In genomic region chr7:95933618-95934017, GRCh38 we compare ENCODE assay signal across 19 cellular contexts.
DNase-seq lines count a peak whose midpoint lies in the region; ATAC-seq and TF ChIP-seq lines count a peak whose summit lies in the region.
"Had no signal": no experiment of that assay in that cellular context is flagged by ENCODE, and none has a peak within 500 bp of the region (broad histone marks: within the 10 kb centered on the region; RNA-seq: fewer than 3 reads in every experiment).

No MANE protein-coding gene starts in this region.

- H3K4me1 ChIP-seq in right cardiac atrium (ENCODE audit: control insufficient read depth, insufficient read depth, low read length): no peaks in the 10 kb centered on the region
- no peaks in the 10 kb centered on the region for H3K4me1 ChIP-seq in endodermal cell (ENCODE audit: control insufficient read depth, insufficient read depth, low read length)
- H3K4me1 ChIP-seq: BLaER1 treated with 17β-estradiol and CSF1 and Interleukin-3, amounts not matched to agents 10 nM and 100 nM; SJSA1 had no signal

- no peak for DNase-seq in Right ventricle myocardium superior
- no peak for DNase-seq in right cardiac atrium
- peak; percentile 91 for DNase-seq in NCI-H2029 treated with DMSO at 0.1 percent for 48 hours (lab: John Stamatoyannopoulos, UW)
- peak; percentile 98 for DNase-seq in NCI-H748 (lab: John Stamatoyannopoulos, UW; ENCODE audit: unreplicated experiment)
- DNase-seq in endodermal cell: no peak
- no peak for DNase-seq in activated gamma-delta T cell treated with Interleukin-2 at 50 U/mL for 16 hours
- no peak for DNase-seq in medulla oblongata (ENCODE audit: extremely low spot score)
- DNase-seq: activated B cell treated with CpG ODN at 0.5 μM for 24 hours, islet precursor cell, nephron progenitor cell, psoas muscle had no signal

- H3K9me3 ChIP-seq in right cardiac atrium (ENCODE audit: control insufficient read depth, low read length) (no peaks in the 10 kb centered on the region), endodermal cell (ENCODE audit: control insufficient read depth, low read length) (no peaks in the 10 kb centered on the region)
- H3K9me3 ChIP-seq: BLaER1 treated with 17β-estradiol and CSF1 and Interleukin-3, amounts not matched to agents 10 nM and 100 nM; psoas muscle; SJSA1; thoracic aorta had no signal

- H3K27ac ChIP-seq in right cardiac atrium (ENCODE audit: low read length): no peak overlapping the region
- H3K27ac ChIP-seq in endodermal cell (ENCODE audit: low read depth, low read length): no peak overlapping the region
- H3K27ac ChIP-seq: BLaER1 treated with 17β-estradiol and CSF1 and Interleukin-3, amounts not matched to agents 10 nM and 100 nM; psoas muscle; SJSA1; thoracic aorta had no signal

- 64% methylated on average over 4 of the region's 4 CpGs for WGBS in right cardiac atrium
- WGBS in endodermal cell (ENCODE audit: insufficient coverage in 1 of 2, insufficient read length in 1 of 2), 2 experiments: 88% methylated on average over 4 of the region's 4 CpGs; no CpG with 5 or more reads in 1 of the 2 experiments

- peaks cover 1% of the 10 kb centered on the region for H3K9me3 Mint-ChIP-seq in endodermal cell
- H3K9me3 Mint-ChIP-seq: activated B cell treated with CpG ODN at 0.5 μM for 24 hours; T-helper 2 cell treated with Interferon-gamma antibody and Interleukin-4, amounts not matched to agents 5 μg/mL and 100 μg/mL, for 36 hours had no signal

- H3K9ac ChIP-seq in endodermal cell (ENCODE audit: extremely low read depth, low read length, poor library complexity, severe bottlenecking): no peak overlapping the region
- H3K9ac ChIP-seq: BLaER1 treated with 17β-estradiol and CSF1 and Interleukin-3, amounts not matched to agents 10 nM and 100 nM had no signal

- no peaks in the 10 kb centered on the region for H3K36me3 ChIP-seq in endodermal cell (ENCODE audit: control insufficient read depth, insufficient read depth, low read length)
- H3K36me3 ChIP-seq: BLaER1 treated with 17β-estradiol and CSF1 and Interleukin-3, amounts not matched to agents 10 nM and 100 nM; SJSA1; thoracic aorta had no signal

- intact Hi-C loops in Right ventricle myocardium superior (cut with DNase I): no loop called here
- intact Hi-C loops in right cardiac atrium (cut with DNase I): no loop called here

- no peaks in the 10 kb centered on the region for H3K36me3 Mint-ChIP-seq in endodermal cell (ENCODE audit: low read depth)
- H3K36me3 Mint-ChIP-seq: activated naive CD8-positive, alpha-beta T cell; mesothelial cell of epicardium; stimulated activated memory B cell treated with anti-CD40 and anti-IgM and Interleukin-4, amounts not matched to agents 10 μg/mL and 1 μg/mL and 100 μg/mL, for 72 hours had no signal

- H3K27me3 Mint-ChIP-seq in endodermal cell (ENCODE audit: insufficient read depth): no peaks in the 10 kb centered on the region
- H3K27me3 Mint-ChIP-seq: activated B cell treated with CpG ODN at 0.5 μM for 24 hours; activated naive CD8-positive, alpha-beta T cell had no signal

- no peak for TF ChIP-seq CTCF in endodermal cell (conservative IDR thresholded peaks at IDR 0.05)

- H3K27me3 ChIP-seq in right cardiac atrium (ENCODE audit: control insufficient read depth, insufficient read depth): no peaks in the 10 kb centered on the region
- H3K27me3 ChIP-seq in endodermal cell (ENCODE audit: control insufficient read depth, insufficient read depth, low read length, poor library complexity, severe bottlenecking): no peaks in the 10 kb centered on the region
- H3K27me3 ChIP-seq: BLaER1 treated with 17β-estradiol and CSF1 and Interleukin-3, amounts not matched to agents 10 nM and 100 nM; SJSA1 had no signal

- peaks cover 4% of the 10 kb centered on the region for H3K4me1 Mint-ChIP-seq in endodermal cell
- H3K4me1 Mint-ChIP-seq: activated B cell treated with CpG ODN at 0.5 μM for 24 hours; mesothelial cell of epicardium; nephron progenitor cell; stimulated activated memory B cell treated with anti-CD40 and anti-IgM and Interleukin-4, amounts not matched to agents 10 μg/mL and 1 μg/mL and 100 μg/mL, for 72 hours had no signal

- H3K4me3 ChIP-seq in right cardiac atrium (ENCODE audit: low read length) (no peak overlapping the region), endodermal cell (ENCODE audit: low read length) (no peak overlapping the region)
- H3K4me3 ChIP-seq: BLaER1 treated with 17β-estradiol and CSF1 and Interleukin-3, amounts not matched to agents 10 nM and 100 nM; psoas muscle; SJSA1; thoracic aorta had no signal

- ATAC-seq in Right ventricle myocardium superior (ENCODE audit: poor library complexity): peak; percentile 89
- ATAC-seq in right cardiac atrium: no peak
- ATAC-seq in GM19351 (IDR thresholded peaks at IDR 0.05; ENCODE audit: unreplicated experiment): no peak
- ATAC-seq: stimulated activated memory B cell treated with anti-CD40 and anti-IgM and Interleukin-4, amounts not matched to agents 10 μg/mL and 1 μg/mL and 100 μg/mL, for 72 hours had no signal

- no peak overlapping the region for H3K27ac Mint-ChIP-seq in endodermal cell
- H3K27ac Mint-ChIP-seq: activated B cell treated with CpG ODN at 0.5 μM for 24 hours; activated naive CD8-positive, alpha-beta T cell; mesothelial cell of epicardium; nephron progenitor cell; stimulated activated memory B cell treated with anti-CD40 and anti-IgM and Interleukin-4, amounts not matched to agents 10 μg/mL and 1 μg/mL and 100 μg/mL, for 72 hours; T-helper 2 cell treated with Interferon-gamma antibody and Interleukin-4, amounts not matched to agents 5 μg/mL and 100 μg/mL, for 36 hours had no signal

- H3K4me3 Mint-ChIP-seq in endodermal cell: no peak overlapping the region
- H3K4me3 Mint-ChIP-seq: activated B cell treated with CpG ODN at 0.5 μM for 24 hours; activated naive CD8-positive, alpha-beta T cell; mesothelial cell of epicardium; nephron progenitor cell; stimulated activated memory B cell treated with anti-CD40 and anti-IgM and Interleukin-4, amounts not matched to agents 10 μg/mL and 1 μg/mL and 100 μg/mL, for 72 hours; T-helper 2 cell treated with Interferon-gamma antibody and Interleukin-4, amounts not matched to agents 5 μg/mL and 100 μg/mL, for 36 hours had no signal

Comparison
In these comparisons a context has a peak if more than half of its experiments do, and no peak if none do; other contexts are left out.
1. DNase-seq: peak in NCI-H2029 treated with DMSO at 0.1 percent for 48 hours (single experiment) and NCI-H748 (single experiment); none in Right ventricle myocardium superior (single experiment), right cardiac atrium (0 of 3), endodermal cell (single experiment), activated gamma-delta T cell treated with Interleukin-2 at 50 U/mL for 16 hours (single experiment) and medulla oblongata (single experiment).